ENCODE assay signal across 14 cellular contexts in the genomic region with DNA sequence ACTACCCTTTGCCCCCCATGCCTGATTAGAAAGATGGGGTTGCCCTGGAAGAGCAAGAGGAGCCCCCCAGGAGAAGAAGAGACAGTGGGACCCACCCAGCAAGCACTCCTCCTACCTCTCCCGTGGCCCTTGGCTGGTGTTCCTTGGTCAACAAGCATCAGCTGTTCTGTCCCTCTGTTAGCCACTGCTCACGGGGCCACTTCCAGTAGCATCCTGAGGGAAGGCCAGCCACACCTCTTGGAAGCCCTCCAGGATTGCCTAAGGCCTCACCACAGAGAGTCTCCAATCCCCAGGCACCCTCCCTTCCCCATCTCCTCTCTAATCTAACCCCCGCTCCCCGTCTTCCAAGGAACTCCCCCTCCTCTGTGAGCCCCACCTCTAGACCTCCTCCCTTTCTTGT. TPM values are rescaled to one million over a fixed set of nuclear protein-coding genes. Genes with fewer than 3 reads are reported as not detected.
A peak's percentile ranks its signal among the peaks of the same experiment; 100 is the strongest.
DNase-seq lines count a peak whose midpoint lies in the region; ATAC-seq and TF ChIP-seq lines count a peak whose summit lies in the region.
"Had no signal": no experiment of that assay in that cellular context is flagged by ENCODE, and none has a peak within 500 bp of the region (broad histone marks: within the 10 kb centered on the region; RNA-seq: fewer than 3 reads in every experiment).

No MANE protein-coding gene starts in this region.

- H3K27me3 ChIP-seq in mammary epithelial cell (ENCODE audit: insufficient read depth, low read length) (peaks cover 2% of the 10 kb centered on the region), gastrocnemius medialis (no peaks in the 10 kb centered on the region)

- H3K4me1 ChIP-seq in mammary epithelial cell (ENCODE audit: insufficient read depth, low read length) (no peaks in the 10 kb centered on the region), HEK293 (ENCODE audit: control insufficient read depth, insufficient read depth, low read length) (no peaks in the 10 kb centered on the region), gastrocnemius medialis (peaks cover 0 to 3% of the 10 kb centered on the region in 2 donors)

- H3K4me3 Mint-ChIP-seq in MCF 10A (ENCODE audit: unreplicated experiment): no peak overlapping the region
- H3K4me3 Mint-ChIP-seq: CD4-positive, alpha-beta T cell had no signal

- no peak overlapping the region for H3K4me2 ChIP-seq in mammary epithelial cell (ENCODE audit: insufficient read depth, low read depth, low read length)

- BruUV-seq in MCF 10A (replicated peaks; lab: Mats Ljungman, UMichigan) (no TSS peak), mammary epithelial cell (replicated peaks; lab: Mats Ljungman, UMichigan) (no TSS peak)

- peak; percentile 50 to 65 for ATAC-seq in gastrocnemius medialis
- no peak for ATAC-seq in HG03097 (IDR thresholded peaks at IDR 0.05; ENCODE audit: low FRiP score, unreplicated experiment)

- H2AFZ ChIP-seq in mammary epithelial cell (ENCODE audit: low read depth, low read length): no peak overlapping the region

- POLR2A ChIA-PET in MCF 10A (lab: Yijun Ruan, JAX): interaction anchor here (1.0 to 1.7 kb wide), 3 partner anchors 52 to 132 kb away, joined by 3 to 8 read pairs (median 3); a partner anchor contains a TSS
- POLR2A ChIA-PET in HEK293 (lab: Yijun Ruan, JAX): interaction anchor here (0.7 kb wide), 1 partner anchor 463 kb away, joined by 3 read pairs; no protein-coding TSS in a partner anchor

- WGBS in mammary epithelial cell (ENCODE audit: low coverage, missing lambda C conversion rate): no CpG with 5 or more reads among the region's 4 CpGs

- peak in 1 of 2 donors; percentile 65 for TF ChIP-seq POLR2A in gastrocnemius medialis (IDR thresholded peaks at IDR 0.05)

- DNase-seq in MCF 10A (ENCODE audit: unreplicated experiment) (peak; percentile 27), mammary epithelial cell (no peak), amniotic epithelial cell (ENCODE audit: low read depth) (peak; percentile 33), gastrocnemius medialis (peak; percentile 52 to 58), G401 (ENCODE audit: low spot score) (no peak), cerebellar nuclear complex (lab: John Stamatoyannopoulos, UW) (no peak)
- DNase-seq: CD4-positive, alpha-beta T cell; DND-41; Kasumi-1; NCI-H2029 treated with DMSO at 0.1 percent for 48 hours; NCI-H345; SIG-M5 had no signal

- in situ Hi-C loops in mammary epithelial cell (cut with MboI; ENCODE audit: low sequenced_read_pairs in 2 of 2) (no loop called here), gastrocnemius medialis (cut with MboI; ENCODE audit: low sequenced_read_pairs in 4 of 4) (no loop called here), G401 (cut with HindIII; ENCODE audit: low sequenced_read_pairs) (no loop called here)

- no peaks in the 10 kb centered on the region for H3K9me3 Mint-ChIP-seq in MCF 10A (ENCODE audit: unreplicated experiment)
- H3K9me3 Mint-ChIP-seq: CD4-positive, alpha-beta T cell had no signal

- H3K4me1 Mint-ChIP-seq in MCF 10A (ENCODE audit: insufficient read depth, unreplicated experiment): peaks cover 7% of the 10 kb centered on the region

- CTCF ChIA-PET in MCF 10A (lab: Yijun Ruan, JAX) (interaction anchor here (0.9 to 2.1 kb wide), 2 partner anchors 14 to 52 kb away, joined by 9 to 10 read pairs; a partner anchor contains a TSS), mammary epithelial cell (lab: Charles Lee; ENCODE audit: low non-redundant PET) (no interaction called here), HEK293 (lab: Yijun Ruan, JAX) (interaction anchor here (1.2 to 4.5 kb wide), 2 partner anchors 52 to 66 kb away, joined by 3 to 27 read pairs; a partner anchor contains a TSS)

- H3K27me3 Mint-ChIP-seq in MCF 10A (ENCODE audit: insufficient read depth, unreplicated experiment): peaks cover 6% of the 10 kb centered on the region

- H3K27ac ChIP-seq in mammary epithelial cell (ENCODE audit: insufficient read depth, low read depth, low read length): no peak overlapping the region
- no peak overlapping the region for H3K27ac ChIP-seq in HEK293 (ENCODE audit: extremely low read depth, low read depth, low read length)
- no peak overlapping the region for H3K27ac ChIP-seq in gastrocnemius medialis

- no peak overlapping the region for H3K4me3 ChIP-seq in mammary epithelial cell (replicated peaks in 1 of 3; ENCODE audit: insufficient read depth in 1 of 3, low read depth in 2 of 3, low read length in 3 of 3)
- no peak overlapping the region for H3K4me3 ChIP-seq in HEK293 (ENCODE audit: low read depth, low read length)
- no peak overlapping the region for H3K4me3 ChIP-seq in gastrocnemius medialis

- no peaks in the 10 kb centered on the region for H4K20me1 ChIP-seq in mammary epithelial cell (ENCODE audit: insufficient read depth, low read length)

- no peaks in the 10 kb centered on the region for H3K9me3 ChIP-seq in mammary epithelial cell (replicated peaks; ENCODE audit: insufficient read depth, low read length)
- H3K9me3 ChIP-seq in HEK293 (ENCODE audit: control insufficient read depth, insufficient read depth, low read depth, low read length): no peaks in the 10 kb centered on the region
- no peaks in the 10 kb centered on the region for H3K9me3 ChIP-seq in gastrocnemius medialis

- dilution Hi-C loops in mammary epithelial cell (cut with HindIII; ENCODE audit: low sequenced_read_pairs): no loop called here

- intact Hi-C loops in MCF 10A (cut with micrococcal nuclease) (no loop called here), mammary epithelial cell (cut with micrococcal nuclease) (loop anchor here (5.0 kb wide), 1 partner anchor 294 kb away; no protein-coding TSS in a partner anchor), gastrocnemius medialis (cut with DNase I; ENCODE audit: low total_unique reads) (no loop called here)

- no peak overlapping the region for H3K27ac Mint-ChIP-seq in MCF 10A (ENCODE audit: low read depth, unreplicated experiment)
- H3K27ac Mint-ChIP-seq: CD4-positive, alpha-beta T cell had no signal

- no peaks in the 10 kb centered on the region for H3K36me3 Mint-ChIP-seq in MCF 10A (ENCODE audit: insufficient read depth, unreplicated experiment)

- H3K9ac ChIP-seq in mammary epithelial cell (ENCODE audit: insufficient read depth, low read length): no peak overlapping the region

- H3K36me3 ChIP-seq in mammary epithelial cell (ENCODE audit: insufficient read depth, low read length) (no peaks in the 10 kb centered on the region), HEK293 (ENCODE audit: control insufficient read depth in 2 of 2, insufficient read depth in 1 of 2, low read length in 2 of 2) (no peaks in the 10 kb centered on the region), gastrocnemius medialis (no peaks in the 10 kb centered on the region)

- TF ChIP-seq CTCF in MCF 10A (IDR thresholded peaks at IDR 0.05; ENCODE audit: unreplicated experiment) (no peak), mammary epithelial cell (conservative IDR thresholded peaks at IDR 0.05 in 1 of 2, IDR thresholded peaks at IDR 0.05 in 1 of 2; ENCODE audit: extremely low read depth in 1 of 2, insufficient read depth in 1 of 2, low read depth in 1 of 2, low read length in 2 of 2) (no peak), HEK293 (tag by site-specific recombination; IDR thresholded peaks at IDR 0.05) (no peak), gastrocnemius medialis (IDR thresholded peaks at IDR 0.05 in 4 of 5, conservative IDR thresholded peaks at IDR 0.05 in 1 of 5) (no peak)

- no peaks in the 10 kb centered on the region for H3K79me2 ChIP-seq in mammary epithelial cell (ENCODE audit: insufficient read depth, low read length)

TF ChIP-seq in HEK293, 187 proteins besides CTCF, POLR2A, EP300 and RAD21 (continues in another document):
- TF ChIP-seq WT1 (tag by site-specific recombination; IDR thresholded peaks at IDR 0.05) (no peak), ZNF530 (tag by site-specific recombination; IDR thresholded peaks at IDR 0.05; ENCODE audit: low read depth) (no peak), ZNF132 (tag by site-specific recombination; IDR thresholded peaks at IDR 0.05; ENCODE audit: borderline replicate concordance) (no peak)
- TF ChIP-seq, protein P1, sequence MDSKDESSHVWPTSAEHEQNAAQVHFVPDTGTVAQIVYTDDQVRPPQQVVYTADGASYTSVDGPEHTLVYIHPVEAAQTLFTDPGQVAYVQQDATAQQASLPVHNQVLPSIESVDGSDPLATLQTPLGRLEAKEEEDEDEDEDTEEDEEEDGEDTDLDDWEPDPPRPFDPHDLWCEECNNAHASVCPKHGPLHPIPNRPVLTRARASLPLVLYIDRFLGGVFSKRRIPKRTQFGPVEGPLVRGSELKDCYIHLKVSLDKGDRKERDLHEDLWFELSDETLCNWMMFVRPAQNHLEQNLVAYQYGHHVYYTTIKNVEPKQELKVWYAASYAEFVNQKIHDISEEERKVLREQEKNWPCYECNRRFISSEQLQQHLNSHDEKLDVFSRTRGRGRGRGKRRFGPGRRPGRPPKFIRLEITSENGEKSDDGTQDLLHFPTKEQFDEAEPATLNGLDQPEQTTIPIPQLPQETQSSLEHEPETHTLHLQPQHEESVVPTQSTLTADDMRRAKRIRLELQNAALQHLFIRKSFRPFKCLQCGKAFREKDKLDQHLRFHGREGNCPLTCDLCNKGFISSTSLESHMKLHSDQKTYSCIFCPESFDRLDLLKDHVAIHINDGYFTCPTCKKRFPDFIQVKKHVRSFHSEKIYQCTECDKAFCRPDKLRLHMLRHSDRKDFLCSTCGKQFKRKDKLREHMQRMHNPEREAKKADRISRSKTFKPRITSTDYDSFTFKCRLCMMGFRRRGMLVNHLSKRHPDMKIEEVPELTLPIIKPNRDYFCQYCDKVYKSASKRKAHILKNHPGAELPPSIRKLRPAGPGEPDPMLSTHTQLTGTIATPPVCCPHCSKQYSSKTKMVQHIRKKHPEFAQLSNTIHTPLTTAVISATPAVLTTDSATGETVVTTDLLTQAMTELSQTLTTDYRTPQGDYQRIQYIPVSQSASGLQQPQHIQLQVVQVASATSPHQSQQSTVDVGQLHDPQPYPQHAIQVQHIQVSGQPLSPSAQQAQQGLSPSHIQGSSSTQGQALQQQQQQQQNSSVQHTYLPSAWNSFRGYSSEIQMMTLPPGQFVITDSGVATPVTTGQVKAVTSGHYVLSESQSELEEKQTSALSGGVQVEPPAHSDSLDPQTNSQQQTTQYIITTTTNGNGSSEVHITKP (tag by site-specific recombination; IDR thresholded peaks at IDR 0.05): 0 out of 2 replicates have a peak, but pooled peaks have one; percentile 22

RNA-seq across cellular contexts. Expression of a gene that starts 15.1 kb away (rescaled TPM):
- total RNA-seq in MCF 10A (2022) (90.6 and 100 TPM in 2 replicates), mammary epithelial cell (100 to 1,000 TPM; 156 to 242 TPM), gastrocnemius medialis (100 to 1,000 TPM in 3 of 4 donors, 10 to 100 TPM in 1; 92.6 to 208 (median 148) TPM)
- 31.5 TPM for polyA plus RNA-seq in mammary epithelial cell
- polyA minus RNA-seq in mammary epithelial cell: 95.5 TPM
- total RNA-seq in G401 (2014; rRNA removed; shearing (Covaris generic)): 20.4 and 22.5 TPM in 2 replicates

RNA-seq across cellular contexts. Expression of a gene that starts 52.8 kb away (rescaled TPM):
- 13.5 and 15.4 TPM in 2 replicates for total RNA-seq in MCF 10A (2022)
- total RNA-seq in mammary epithelial cell: 10 to 100 TPM; 12.8 to 17.5 TPM
- polyA plus RNA-seq in mammary epithelial cell: 6.0 TPM
- 5.7 TPM for polyA minus RNA-seq in mammary epithelial cell
- 100 to 1,000 TPM; 246 to 360 (median 300) TPM for total RNA-seq in gastrocnemius medialis
- 21.5 and 26.6 TPM in 2 replicates for total RNA-seq in G401 (2014; rRNA removed; shearing (Covaris generic))

Comparison
In these comparisons a context has a peak if more than half of its experiments do, and no peak if none do; other contexts are left out.
1. DNase-seq: peak in MCF 10A (single experiment), amniotic epithelial cell (single experiment) and gastrocnemius medialis (2 of 2); none in mammary epithelial cell (single experiment), G401 (single experiment) and cerebellar nuclear complex (0 of 2).